ENCODE assay signal across 9 cellular contexts in the genomic region with DNA sequence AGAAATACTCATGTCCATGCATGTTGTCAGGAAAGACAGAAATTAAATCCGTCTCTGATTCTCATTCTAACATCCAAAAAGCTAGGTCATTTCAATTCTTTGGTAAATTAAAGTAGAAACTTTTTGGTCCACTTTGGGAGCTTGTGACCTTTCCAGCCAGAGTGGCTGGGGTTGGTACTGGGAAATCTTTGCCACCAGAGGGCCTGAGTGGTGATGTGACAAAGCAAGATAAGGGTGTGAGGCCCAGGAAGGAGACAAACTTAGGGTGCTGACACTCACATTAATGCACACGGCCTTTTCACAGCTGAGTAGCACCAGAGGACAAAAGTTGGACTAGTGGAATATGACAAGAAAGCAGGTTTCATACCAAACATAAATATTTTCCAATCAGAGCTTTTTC.
DNase-seq lines count a peak whose midpoint lies in the region; ATAC-seq and TF ChIP-seq lines count a peak whose summit lies in the region.
"Had no signal": no experiment of that assay in that cellular context is flagged by ENCODE, and none has a peak within 500 bp of the region (broad histone marks: within the 10 kb centered on the region; RNA-seq: fewer than 3 reads in every experiment).

No MANE protein-coding gene starts in this region.

- no peaks in the 10 kb centered on the region for H3K79me2 ChIP-seq in DND-41 (ENCODE audit: insufficient read depth, low read length)

- 60 to 68% (median 68%) methylated on average over 2 of the region's 2 CpGs for WGBS in ovary, 3 donors

- H3K9me3 Mint-ChIP-seq in activated CD4-positive, alpha-beta memory T cell treated with anti-CD3 and anti-CD28 coated beads, Interleukin-2, amount 10 ng/mL, durations not matched to agents 7 days and 5 days: no peaks in the 10 kb centered on the region
- H3K9me3 Mint-ChIP-seq: activated naive CD4-positive, alpha-beta T cell treated with anti-CD3 and anti-CD28 coated beads for 36 hours had no signal

- H3K27ac ChIP-seq in DND-41 (ENCODE audit: low read length) (no peak overlapping the region), lower lobe of right lung (no peak overlapping the region), Peyer's patch (no peak overlapping the region), ovary (no peak overlapping the region)

- DNase-seq in DND-41 (no peak), HK-2 (ENCODE audit: unreplicated experiment) (peak; percentile 30), lower lobe of right lung (no peak), Peyer's patch (no peak), NCI-H2029 (lab: John Stamatoyannopoulos, UW) (no peak), ovary (no peak)
- DNase-seq in activated CD4-positive, alpha-beta memory T cell treated with anti-CD3 and anti-CD28 coated beads, Interleukin-2, amount 10 ng/mL, durations not matched to agents 7 days and 5 days: peak; percentile 18
- DNase-seq: activated naive CD4-positive, alpha-beta T cell treated with anti-CD3 and anti-CD28 coated beads for 36 hours had no signal

- POLR2A ChIA-PET in activated CD4-positive, alpha-beta memory T cell treated with anti-CD3 and anti-CD28 coated beads, Interleukin-2, amount 10 ng/mL, durations not matched to agents 7 days and 5 days (lab: Charles Lee): interaction anchor here (0.6 kb wide), 1 partner anchor 35 kb away, joined by 3 read pairs; no protein-coding TSS in a partner anchor

- TF ChIP-seq POLR2A in Peyer's patch (IDR thresholded peaks at IDR 0.05) (no peak), ovary (IDR thresholded peaks at IDR 0.05) (no peak)

- peaks cover 4% of the 10 kb centered on the region for H3K27me3 Mint-ChIP-seq in activated CD4-positive, alpha-beta memory T cell treated with anti-CD3 and anti-CD28 coated beads, Interleukin-2, amount 10 ng/mL, durations not matched to agents 7 days and 5 days

- ATAC-seq in DND-41 (ENCODE audit: insufficient read depth, low read depth) (0 out of 3 replicates have a peak, but pooled peaks have one; percentile 31), lower lobe of right lung (no peak), GM18907 (IDR thresholded peaks at IDR 0.05; ENCODE audit: unreplicated experiment) (no peak)

- H3K4me1 ChIP-seq in DND-41 (ENCODE audit: insufficient read depth, low read length): no peaks in the 10 kb centered on the region
- H3K4me1 ChIP-seq in lower lobe of right lung: no peaks in the 10 kb centered on the region
- no peaks in the 10 kb centered on the region for H3K4me1 ChIP-seq in Peyer's patch
- no peaks in the 10 kb centered on the region for H3K4me1 ChIP-seq in ovary (ENCODE audit: insufficient read depth)

- no peaks in the 10 kb centered on the region for H3K36me3 ChIP-seq in DND-41 (ENCODE audit: insufficient read depth, low read length)
- peaks cover 11% of the 10 kb centered on the region for H3K36me3 ChIP-seq in lower lobe of right lung
- H3K36me3 ChIP-seq in Peyer's patch: no peaks in the 10 kb centered on the region
- H3K36me3 ChIP-seq in ovary: no peaks in the 10 kb centered on the region

- no peaks in the 10 kb centered on the region for H4K20me1 ChIP-seq in DND-41 (ENCODE audit: insufficient read depth, low read length)

- no peaks in the 10 kb centered on the region for H3K36me3 Mint-ChIP-seq in activated CD4-positive, alpha-beta memory T cell treated with anti-CD3 and anti-CD28 coated beads, Interleukin-2, amount 10 ng/mL, durations not matched to agents 7 days and 5 days (ENCODE audit: low read depth)

- H3K9ac ChIP-seq in DND-41 (ENCODE audit: low read depth, low read length): no peak overlapping the region

- H3K4me3 Mint-ChIP-seq in activated CD4-positive, alpha-beta memory T cell treated with anti-CD3 and anti-CD28 coated beads, Interleukin-2, amount 10 ng/mL, durations not matched to agents 7 days and 5 days: no peak overlapping the region
- H3K4me3 Mint-ChIP-seq: activated naive CD4-positive, alpha-beta T cell treated with anti-CD3 and anti-CD28 coated beads for 36 hours had no signal

- CTCF ChIA-PET in activated CD4-positive, alpha-beta memory T cell treated with anti-CD3 and anti-CD28 coated beads, Interleukin-2, amount 10 ng/mL, durations not matched to agents 7 days and 5 days (lab: Charles Lee): interaction anchor here (0.8 to 9.1 kb wide), 21 partner anchors 9 to 501 kb away, joined by 3 to 122 read pairs (median 4); a partner anchor contains a TSS

- no peak overlapping the region for H3K4me3 ChIP-seq in DND-41 (ENCODE audit: low read depth in 1 of 2, low read length in 2 of 2)
- H3K4me3 ChIP-seq in lower lobe of right lung: no peak overlapping the region
- no peak overlapping the region for H3K4me3 ChIP-seq in Peyer's patch
- H3K4me3 ChIP-seq in ovary: no peak overlapping the region

- TF ChIP-seq CTCF in DND-41 (IDR thresholded peaks at IDR 0.05; ENCODE audit: borderline replicate concordance, extremely low read depth, low read length, poor library complexity, severe bottlenecking): peak; percentile 28
- peak; percentile 8 for TF ChIP-seq CTCF in lower lobe of right lung (IDR thresholded peaks at IDR 0.05)
- TF ChIP-seq CTCF in Peyer's patch (IDR thresholded peaks at IDR 0.05): peak in 2 of 6 experiments; percentile 7 to 17
- no peak for TF ChIP-seq CTCF in ovary (IDR thresholded peaks at IDR 0.05)

- H3K4me1 Mint-ChIP-seq in activated CD4-positive, alpha-beta memory T cell treated with anti-CD3 and anti-CD28 coated beads, Interleukin-2, amount 10 ng/mL, durations not matched to agents 7 days and 5 days: no peaks in the 10 kb centered on the region

- TF ChIP-seq EP300 in ovary (IDR thresholded peaks at IDR 0.05): no peak

- intact Hi-C loops in lower lobe of right lung (cut with DNase I) (loop anchor here (5.0 kb wide), 1 partner anchor 183 kb away; no protein-coding TSS in a partner anchor), ovary (cut with DNase I) (loop anchor here in 3 of 4 donors (2.0 to 10.0 kb wide), 3 partner anchors 181 to 341 kb away; no protein-coding TSS in a partner anchor)

- no peak overlapping the region for H3K4me2 ChIP-seq in DND-41 (ENCODE audit: insufficient read depth, low read length)

- no peaks in the 10 kb centered on the region for H3K9me3 ChIP-seq in DND-41 (ENCODE audit: insufficient read depth, low read length, severe bottlenecking)
- no peaks in the 10 kb centered on the region for H3K9me3 ChIP-seq in lower lobe of right lung
- no peaks in the 10 kb centered on the region for H3K9me3 ChIP-seq in Peyer's patch
- no peaks in the 10 kb centered on the region for H3K9me3 ChIP-seq in ovary

- no peak overlapping the region for H2AFZ ChIP-seq in DND-41 (ENCODE audit: low read depth, low read length)

- peaks cover 5% of the 10 kb centered on the region for H3K27me3 ChIP-seq in DND-41 (ENCODE audit: insufficient read depth, low read length, poor library complexity)
- H3K27me3 ChIP-seq in lower lobe of right lung (ENCODE audit: low read depth): no peaks in the 10 kb centered on the region
- no peaks in the 10 kb centered on the region for H3K27me3 ChIP-seq in Peyer's patch
- peaks cover 2% of the 10 kb centered on the region for H3K27me3 ChIP-seq in ovary

- H3K27ac Mint-ChIP-seq in activated CD4-positive, alpha-beta memory T cell treated with anti-CD3 and anti-CD28 coated beads, Interleukin-2, amount 10 ng/mL, durations not matched to agents 7 days and 5 days: no peak overlapping the region
- H3K27ac Mint-ChIP-seq: activated naive CD4-positive, alpha-beta T cell treated with anti-CD3 and anti-CD28 coated beads for 36 hours had no signal

Comparison
In these comparisons a context has a peak if more than half of its experiments do, and no peak if none do; other contexts are left out.
1. DNase-seq: peak in HK-2 (single experiment) and activated CD4-positive, alpha-beta memory T cell treated with anti-CD3 and anti-CD28 coated beads, Interleukin-2, amount 10 ng/mL, durations not matched to agents 7 days and 5 days (single experiment); none in DND-41 (single experiment), lower lobe of right lung (single experiment), Peyer's patch (0 of 3), NCI-H2029 (single experiment) and ovary (0 of 5).
2. CTCF ChIP-seq: peak in DND-41 (single experiment) and lower lobe of right lung (single experiment); none in ovary (0 of 3).